In the genomic region with DNA sequence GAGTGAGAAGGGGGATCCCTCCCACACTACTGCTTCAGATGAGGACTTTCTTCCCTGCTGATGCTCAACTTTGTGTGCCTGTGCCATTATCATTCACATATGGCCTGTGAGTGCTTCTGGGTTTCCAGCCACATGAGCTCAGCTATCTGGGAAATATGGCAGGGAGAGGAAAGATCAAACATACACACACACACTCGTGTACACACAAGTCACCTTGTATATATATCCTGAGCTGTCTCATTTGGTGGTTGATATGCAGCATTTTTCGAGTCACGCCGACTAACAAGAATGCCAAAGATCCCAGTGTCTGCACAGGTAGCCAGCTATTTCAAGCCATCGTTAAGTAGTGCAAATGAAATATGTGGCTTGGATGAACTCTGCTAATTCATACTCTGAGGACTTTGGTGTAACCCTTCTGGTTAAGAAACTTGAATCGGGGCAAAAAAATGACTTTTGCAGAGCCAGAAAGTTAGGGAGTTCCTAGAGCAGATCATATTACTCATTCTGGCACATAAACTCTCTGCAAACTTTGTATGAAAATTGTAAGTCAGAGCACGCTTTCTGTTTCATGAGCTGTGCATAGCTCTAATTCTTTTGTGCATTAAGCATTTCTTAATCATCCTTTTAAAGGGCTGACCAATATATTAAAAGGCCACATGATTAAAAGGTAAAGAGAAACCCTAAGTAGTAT, we compare ENCODE assay signal across 19 cellular contexts. TPM values are rescaled to one million over a fixed set of nuclear protein-coding genes. Genes with fewer than 3 reads are reported as not detected.
DNase-seq lines count a peak whose midpoint lies in the region; ATAC-seq and TF ChIP-seq lines count a peak whose summit lies in the region.
"Had no signal": no experiment of that assay in that cellular context is flagged by ENCODE, and none has a peak within 500 bp of the region (broad histone marks: within the 10 kb centered on the region; RNA-seq: fewer than 3 reads in every experiment).

No MANE protein-coding gene starts in this region.

- TF ChIP-seq CTCF in endodermal cell (conservative IDR thresholded peaks at IDR 0.05) (no peak), mesothelial cell of epicardium (IDR thresholded peaks at IDR 0.05; ENCODE audit: unreplicated experiment) (no peak)

- DNase-seq in EL (peak; percentile 74), M059J (ENCODE audit: low read depth) (peak; percentile 75), endodermal cell (no peak), mesothelial cell of epicardium (ENCODE audit: low spot score in 2 of 2, unreplicated experiment in 2 of 2) (no peak), NCI-H146 (lab: John Stamatoyannopoulos, UW) (no peak), immature natural killer cell (no peak), SKM-1 (lab: John Stamatoyannopoulos, UW; ENCODE audit: unreplicated experiment) (no peak)
- DNase-seq: activated CD8-positive, alpha-beta memory T cell treated with anti-CD3 and anti-CD28 coated beads, Interleukin-2, amount 10 ng/mL, durations not matched to agents 7 days and 5 days; dermis blood vessel endothelial cell; head of caudate nucleus; NCI-H1930; NCI-H774; ovary; SHP77 treated with DMSO at 0.1 percent for 48 hours; stimulated activated CD4-positive, alpha-beta T cell treated with anti-CD3 and anti-CD28 coated beads, Interleukin-1b, Interleukin-23, amount 100 ng/mL, for 48 hours had no signal

- 84 to 88% methylated on average over 7 of the region's 7 CpGs for WGBS in endodermal cell (ENCODE audit: insufficient coverage in 1 of 2, insufficient read length in 1 of 2), 2 experiments

- H3K27me3 ChIP-seq in endodermal cell (ENCODE audit: control insufficient read depth, insufficient read depth, low read length, poor library complexity, severe bottlenecking): no peaks in the 10 kb centered on the region
- H3K27me3 ChIP-seq: BLaER1, ovary had no signal

- peak overlapping the region; percentile 22 for H3K27ac ChIP-seq in endodermal cell (ENCODE audit: low read depth, low read length)
- H3K27ac ChIP-seq: BLaER1, ovary had no signal

- H3K36me3 Mint-ChIP-seq in endodermal cell (ENCODE audit: low read depth) (no peaks in the 10 kb centered on the region), mesothelial cell of epicardium (no peaks in the 10 kb centered on the region), immature natural killer cell (no peaks in the 10 kb centered on the region)
- H3K36me3 Mint-ChIP-seq: activated CD8-positive, alpha-beta memory T cell treated with anti-CD3 and anti-CD28 coated beads, Interleukin-2, amount 10 ng/mL, durations not matched to agents 7 days and 5 days; activated naive CD4-positive, alpha-beta T cell treated with anti-CD3 and anti-CD28 coated beads, Interleukin-2, amount 50 U/mL, for 72 hours; stimulated activated effector memory CD8-positive, alpha-beta T cell treated with anti-CD3 and anti-CD28 coated beads, Interleukin-12 subunit alpha, Interleukin-12 subunit beta, amount 100 ng/mL, for 72 hours had no signal

- H3K27ac Mint-ChIP-seq in endodermal cell (no peak overlapping the region), mesothelial cell of epicardium (peak overlapping the region; percentile 45), immature natural killer cell (no peak overlapping the region)
- H3K27ac Mint-ChIP-seq: activated CD8-positive, alpha-beta memory T cell treated with anti-CD3 and anti-CD28 coated beads, Interleukin-2, amount 10 ng/mL, durations not matched to agents 7 days and 5 days; activated naive CD4-positive, alpha-beta T cell treated with anti-CD3 and anti-CD28 coated beads, Interleukin-2, amount 50 U/mL, for 72 hours; stimulated activated effector memory CD8-positive, alpha-beta T cell treated with anti-CD3 and anti-CD28 coated beads, Interleukin-12 subunit alpha, Interleukin-12 subunit beta, amount 100 ng/mL, for 72 hours had no signal

- ATAC-seq in HG02763 (IDR thresholded peaks at IDR 0.05; ENCODE audit: unreplicated experiment): no peak
- ATAC-seq: activated CD8-positive, alpha-beta memory T cell treated with anti-CD3 and anti-CD28 coated beads, Interleukin-2, amount 10 ng/mL, durations not matched to agents 7 days and 5 days; activated naive CD4-positive, alpha-beta T cell treated with anti-CD3 and anti-CD28 coated beads, Interleukin-2, amount 50 U/mL, for 72 hours; stimulated activated effector memory CD8-positive, alpha-beta T cell treated with anti-CD3 and anti-CD28 coated beads, Interleukin-12 subunit alpha, Interleukin-12 subunit beta, amount 100 ng/mL, for 72 hours had no signal

- H3K4me3 Mint-ChIP-seq in endodermal cell (no peak overlapping the region), mesothelial cell of epicardium (no peak overlapping the region), immature natural killer cell (no peak overlapping the region)
- H3K4me3 Mint-ChIP-seq: activated CD8-positive, alpha-beta memory T cell treated with anti-CD3 and anti-CD28 coated beads, Interleukin-2, amount 10 ng/mL, durations not matched to agents 7 days and 5 days; stimulated activated effector memory CD8-positive, alpha-beta T cell treated with anti-CD3 and anti-CD28 coated beads, Interleukin-12 subunit alpha, Interleukin-12 subunit beta, amount 100 ng/mL, for 72 hours had no signal

- no peaks in the 10 kb centered on the region for H3K4me1 ChIP-seq in endodermal cell (ENCODE audit: control insufficient read depth, insufficient read depth, low read length)
- H3K4me1 ChIP-seq: BLaER1 had no signal

- H3K9ac ChIP-seq in endodermal cell (ENCODE audit: extremely low read depth, low read length, poor library complexity, severe bottlenecking): no peak overlapping the region
- H3K9ac ChIP-seq: BLaER1 had no signal

- H3K4me1 Mint-ChIP-seq in endodermal cell: peaks cover 10% of the 10 kb centered on the region
- H3K4me1 Mint-ChIP-seq in mesothelial cell of epicardium: peaks cover 37% of the 10 kb centered on the region
- H3K4me1 Mint-ChIP-seq in immature natural killer cell: no peaks in the 10 kb centered on the region
- H3K4me1 Mint-ChIP-seq: activated CD8-positive, alpha-beta memory T cell treated with anti-CD3 and anti-CD28 coated beads, Interleukin-2, amount 10 ng/mL, durations not matched to agents 7 days and 5 days; stimulated activated effector memory CD8-positive, alpha-beta T cell treated with anti-CD3 and anti-CD28 coated beads, Interleukin-12 subunit alpha, Interleukin-12 subunit beta, amount 100 ng/mL, for 72 hours had no signal

- peaks cover 10% of the 10 kb centered on the region for H3K27me3 Mint-ChIP-seq in endodermal cell (ENCODE audit: insufficient read depth)
- H3K27me3 Mint-ChIP-seq in mesothelial cell of epicardium (ENCODE audit: low read depth): peaks cover 42% of the 10 kb centered on the region
- no peaks in the 10 kb centered on the region for H3K27me3 Mint-ChIP-seq in immature natural killer cell (ENCODE audit: low read depth in 3 of 3)

- no peaks in the 10 kb centered on the region for H3K36me3 ChIP-seq in endodermal cell (ENCODE audit: control insufficient read depth, insufficient read depth, low read length)
- H3K36me3 ChIP-seq: BLaER1, ovary had no signal

- no peak overlapping the region for H3K4me3 ChIP-seq in endodermal cell (ENCODE audit: low read length)
- H3K4me3 ChIP-seq: BLaER1, ovary had no signal

- no peaks in the 10 kb centered on the region for H3K9me3 ChIP-seq in endodermal cell (ENCODE audit: control insufficient read depth, low read length)
- H3K9me3 ChIP-seq: BLaER1, ovary had no signal

- H3K9me3 Mint-ChIP-seq in endodermal cell (no peaks in the 10 kb centered on the region), mesothelial cell of epicardium (no peaks in the 10 kb centered on the region), immature natural killer cell (peaks cover 0 to 7% (median 0%) of the 10 kb centered on the region in 6 donors)

RNA-seq across cellular contexts. Expression of a gene that starts 24.9 kb away (rescaled TPM):
- total RNA-seq in M059J (2014; rRNA removed; shearing (Covaris generic)): 92.8 and 113 TPM in 2 replicates
- 1 to 10 TPM in 1 of 2 donors, under 1 TPM in 1; 0.92 to 1.4 TPM for total RNA-seq in endodermal cell
- polyA plus RNA-seq in endodermal cell (2013, experiment 1 of 2): 13.3 TPM
- 11.2 TPM for polyA plus RNA-seq in endodermal cell (2013, experiment 2 of 2)
- total RNA-seq in mesothelial cell of epicardium: 59.0 to 63.8 TPM (median 61.7 TPM) in 3 replicates
- polyA plus RNA-seq in immature natural killer cell: not detected
- total RNA-seq: activated naive CD4-positive, alpha-beta T cell treated with anti-CD3 and anti-CD28 coated beads, Interleukin-2, amount 50 U/mL, for 72 hours had no signal

Comparison
In these comparisons a context has a peak if more than half of its experiments do, and no peak if none do; other contexts are left out.
1. DNase-seq: peak in EL (single experiment) and M059J (single experiment); none in endodermal cell (single experiment), mesothelial cell of epicardium (0 of 2), NCI-H146 (single experiment), immature natural killer cell (0 of 3) and SKM-1 (single experiment).
2. RNA of a gene that starts 24.9 kb away (total RNA-seq): 92.8 to 113 TPM in M059J and 59.0 to 63.8 TPM in mesothelial cell of epicardium; 0.92 to 1.4 TPM in endodermal cell; every median in the first group is over 10 times any median in the second.